8 cellular contexts compared by ENCODE assay signal in the genomic region with DNA sequence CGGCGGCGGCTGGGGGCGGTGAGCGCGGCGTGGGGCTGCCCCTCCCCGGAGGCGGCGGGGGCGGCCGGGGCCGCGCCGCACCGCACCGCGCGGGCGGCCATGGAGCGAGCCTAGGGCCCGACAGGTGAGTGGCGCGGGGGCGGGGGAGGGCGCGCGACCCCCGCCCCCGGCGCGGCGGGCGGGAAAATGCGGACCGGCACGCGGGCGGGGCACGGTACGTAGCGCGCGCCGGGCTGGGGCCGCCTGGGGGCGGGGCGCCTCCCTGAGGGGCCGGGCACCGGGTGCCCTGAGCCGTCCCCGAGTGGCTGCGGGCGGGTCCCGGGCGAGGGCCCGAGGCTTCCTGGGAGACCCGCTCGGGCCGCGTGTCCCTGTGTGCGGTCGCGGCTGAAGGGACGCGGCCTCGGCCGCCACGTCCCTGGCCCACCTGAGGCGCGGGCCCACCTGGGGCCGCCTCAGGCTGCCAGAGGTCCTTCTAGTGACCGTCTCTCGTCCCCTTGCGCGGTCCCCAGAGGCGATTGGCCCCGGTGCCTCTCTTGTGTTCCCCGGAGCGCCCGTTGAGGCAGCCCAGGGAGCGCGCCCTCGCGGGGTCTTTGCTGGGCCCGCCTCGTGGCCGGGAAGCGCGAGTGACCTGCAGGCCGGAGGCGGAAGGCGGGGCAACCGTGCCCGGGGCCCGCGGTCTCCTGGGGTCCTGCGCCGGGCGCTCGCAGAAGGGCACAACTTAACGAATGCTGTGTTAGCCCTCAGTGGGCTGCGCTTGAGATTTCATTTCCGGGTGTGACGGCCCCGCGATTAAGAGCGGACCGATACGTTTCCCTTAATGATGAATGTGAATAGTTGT.
DNase-seq lines count a peak whose midpoint lies in the region; ATAC-seq and TF ChIP-seq lines count a peak whose summit lies in the region.

No MANE protein-coding gene starts in this region.

- H3K9ac ChIP-seq in NT2/D1 (ENCODE audit: insufficient read length, low read depth) (peak overlapping the region; percentile 91), muscle layer of colon (ENCODE audit: low read length) (peak overlapping the region; percentile 73)

- H3K27me3 ChIP-seq in NT2/D1 (ENCODE audit: insufficient read depth, insufficient read length) = peaks cover 4% of the 10 kb centered on the region
- no peaks in the 10 kb centered on the region for H3K27me3 ChIP-seq in muscle layer of colon (ENCODE audit: control insufficient read depth in 1 of 2, insufficient read depth in 2 of 2, low read length in 2 of 2)

- H3K36me3 ChIP-seq in NT2/D1 (ENCODE audit: insufficient read depth, insufficient read length, low read length) (no peaks in the 10 kb centered on the region), muscle layer of colon (ENCODE audit: insufficient read depth, low read length) (no peaks in the 10 kb centered on the region)

- no peak for TF ChIP-seq CTCF in epithelial cell of esophagus (IDR thresholded peaks at IDR 0.05; ENCODE audit: insufficient read depth, low read depth, low read length, missing control alignments)

- H3K4me3 ChIP-seq in NT2/D1 (ENCODE audit: insufficient read length, low read depth) (peak overlapping the region; percentile 75), epithelial cell of esophagus (ENCODE audit: low read length) (peak overlapping the region; percentile 68), muscle layer of colon (ENCODE audit: low read depth in 1 of 2, low read length in 2 of 2) (peak overlapping the region; percentile 72 to 91)

- H3K27ac ChIP-seq in muscle layer of colon (ENCODE audit: low read depth, low read length) = peak overlapping the region; percentile 84

- DNase-seq in COLO668 (lab: John Stamatoyannopoulos, UW; ENCODE audit: unreplicated experiment) = peak; percentile 96
- peak; percentile 49 for DNase-seq in NT2/D1 (ENCODE audit: low read depth, low spot score)
- DNase-seq in activated T-cell treated with anti-CD3 and anti-CD28 coated beads for 1 hour (ENCODE audit: low read depth) = peak; percentile 61
- DNase-seq in epithelial cell of esophagus (ENCODE audit: low read depth) = peak; percentile 60
- DNase-seq in stimulated activated CD8-positive, alpha-beta memory T cell treated with anti-CD3 and anti-CD28 coated beads, Interleukin-7, amount 100 ng/mL, for 24 hours (ENCODE audit: low read depth) = peak; percentile 41

- no peaks in the 10 kb centered on the region for H3K4me1 ChIP-seq in NT2/D1 (ENCODE audit: insufficient read depth, insufficient read length)
- H3K4me1 ChIP-seq in muscle layer of colon (ENCODE audit: insufficient read depth, low read length) = peaks cover 32% of the 10 kb centered on the region

- H3K9me3 ChIP-seq in NT2/D1 (ENCODE audit: insufficient read depth, low read length) (no peaks in the 10 kb centered on the region), muscle layer of colon (ENCODE audit: low read length) (no peaks in the 10 kb centered on the region)

- ATAC-seq in GM19452 (IDR thresholded peaks at IDR 0.05; ENCODE audit: unreplicated experiment) (peak; percentile 73), HG03565 (IDR thresholded peaks at IDR 0.05; ENCODE audit: unreplicated experiment) (peak; percentile 56)

Comparison
In these comparisons a context has a peak if more than half of its experiments do, and no peak if none do; other contexts are left out.
1. Peak in every context shown above with its lines: DNase-seq, ATAC-seq, H3K4me3 ChIP-seq and H3K27ac ChIP-seq.
2. DNase-seq: peak in every context shown above with its lines; median percentile 96 in COLO668; 61 in activated T-cell treated with anti-CD3 and anti-CD28 coated beads for 1 hour; 60 in epithelial cell of esophagus; 49 in NT2/D1; 41 in stimulated activated CD8-positive, alpha-beta memory T cell treated with anti-CD3 and anti-CD28 coated beads, Interleukin-7, amount 100 ng/mL, for 24 hours.